In the genomic region with DNA sequence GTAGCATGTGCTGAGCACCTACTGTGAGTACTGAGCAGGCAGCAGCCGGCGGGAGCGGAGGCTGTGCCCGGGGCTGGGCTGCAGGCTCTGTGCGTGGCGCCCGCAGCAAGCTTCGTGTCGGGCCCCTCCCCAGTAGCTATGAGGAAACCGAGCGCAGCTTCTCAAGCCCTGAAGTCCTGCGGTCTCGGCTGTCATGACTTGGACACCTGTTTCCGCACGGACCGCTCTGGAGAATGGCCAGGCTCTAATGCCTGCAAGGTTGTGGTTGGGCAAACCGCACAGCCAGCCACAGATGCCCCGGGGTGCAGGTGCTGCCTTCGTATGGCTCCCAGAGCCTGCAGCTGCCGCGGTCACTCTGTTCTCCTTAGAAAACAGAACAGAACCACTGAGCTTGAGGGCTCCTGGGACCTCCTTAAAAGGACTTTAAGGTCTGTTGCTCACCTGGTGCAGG, we compare ENCODE assay signal across 9 cellular contexts. TPM values are rescaled to one million over a fixed set of nuclear protein-coding genes. Genes with fewer than 3 reads are reported as not detected.
DNase-seq lines count a peak whose midpoint lies in the region; ATAC-seq and TF ChIP-seq lines count a peak whose summit lies in the region.
"Had no signal": no experiment of that assay in that cellular context is flagged by ENCODE, and none has a peak within 500 bp of the region (broad histone marks: within the 10 kb centered on the region; RNA-seq: fewer than 3 reads in every experiment).

No MANE protein-coding gene starts in this region.

- no peak overlapping the region for H3K4me3 ChIP-seq in brain microvascular endothelial cell (ENCODE audit: low read depth, low read length)

- ATAC-seq in GM19351 (IDR thresholded peaks at IDR 0.05; ENCODE audit: unreplicated experiment) (peak; percentile 73), HG03280 (IDR thresholded peaks at IDR 0.05; ENCODE audit: unreplicated experiment) (peak; percentile 59)
- peak; percentile 8 to 62 for ATAC-seq in activated naive CD4-positive, alpha-beta T cell treated with anti-CD3 and anti-CD28 coated beads, Interleukin-2, amount 50 U/mL, for 72 hours

- no peaks in the 10 kb centered on the region for H3K27me3 ChIP-seq in brain microvascular endothelial cell (replicated peaks)

- no peak overlapping the region for H3K27ac Mint-ChIP-seq in activated naive CD4-positive, alpha-beta T cell treated with anti-CD3 and anti-CD28 coated beads, Interleukin-2, amount 50 U/mL, for 72 hours
- H3K27ac Mint-ChIP-seq: mesothelial cell of epicardium had no signal

- TF ChIP-seq CTCF in brain microvascular endothelial cell (IDR thresholded peaks at IDR 0.05; ENCODE audit: low read depth, low read length, missing control alignments) = no peak

- H3K9me3 Mint-ChIP-seq in activated naive CD4-positive, alpha-beta T cell treated with anti-CD3 and anti-CD28 coated beads, Interleukin-2, amount 50 U/mL, for 72 hours = no peaks in the 10 kb centered on the region
- H3K9me3 Mint-ChIP-seq: mesothelial cell of epicardium had no signal

- DNase-seq in A172 (ENCODE audit: low spot score) (peak; percentile 81), brain microvascular endothelial cell (no peak), NCI-H1436 treated with DMSO at 0.1 percent for 48 hours (lab: John Stamatoyannopoulos, UW) (no peak), NK-92 (lab: John Stamatoyannopoulos, UW; ENCODE audit: unreplicated experiment) (no peak), glomerular visceral epithelial cell (ENCODE audit: extremely low spot score) (no peak)
- peak in 1 of 2 donors; percentile 59 for DNase-seq in activated naive CD4-positive, alpha-beta T cell treated with anti-CD3 and anti-CD28 coated beads, Interleukin-2, amount 50 U/mL, for 72 hours (ENCODE audit: low spot score in 2 of 2)

- in situ Hi-C loops in brain microvascular endothelial cell (cut with HindIII; ENCODE audit: low pct_ligation_motif_present, low sequenced_read_pairs) = no loop called here

- peaks cover 96% of the 10 kb centered on the region for H3K36me3 ChIP-seq in brain microvascular endothelial cell (replicated peaks)

- H3K27ac ChIP-seq in brain microvascular endothelial cell = no peak overlapping the region

- no peaks in the 10 kb centered on the region for H3K36me3 Mint-ChIP-seq in activated naive CD4-positive, alpha-beta T cell treated with anti-CD3 and anti-CD28 coated beads, Interleukin-2, amount 50 U/mL, for 72 hours

RNA-seq across cellular contexts. Expression of a gene that starts 33.7 kb away (rescaled TPM):
- total RNA-seq in A172 (2014; rRNA removed; shearing (Covaris generic)) = 91.8 and 118 TPM in 2 replicates
- 10 to 100 TPM; 19.1 to 30.8 TPM for total RNA-seq in activated naive CD4-positive, alpha-beta T cell treated with anti-CD3 and anti-CD28 coated beads, Interleukin-2, amount 50 U/mL, for 72 hours
